In the genomic region with DNA sequence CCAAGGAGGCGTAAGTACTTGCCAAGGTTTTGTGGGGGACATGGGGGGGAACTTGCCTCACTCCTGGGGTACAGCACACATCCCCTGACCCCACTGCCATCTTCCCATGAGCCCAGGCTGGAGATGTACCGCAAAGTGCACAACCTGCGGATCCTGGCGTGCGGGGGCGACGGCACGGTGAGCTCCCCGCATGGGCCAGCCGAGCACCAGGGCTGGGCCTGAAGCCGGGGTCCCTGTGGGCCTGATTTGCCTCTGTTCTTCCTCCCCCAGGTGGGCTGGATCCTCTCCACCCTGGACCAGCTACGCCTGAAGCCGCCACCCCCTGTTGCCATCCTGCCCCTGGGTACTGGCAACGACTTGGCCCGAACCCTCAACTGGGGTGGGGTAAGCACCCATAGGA, we compare ENCODE assay signal across 1 cellular context.
A peak's percentile ranks its signal among the peaks of the same experiment; 100 is the strongest.
TF ChIP-seq lines count a peak whose summit lies in the region.

No MANE protein-coding gene starts in this region.

TF ChIP-seq in K562, 482 proteins besides CTCF, POLR2A, EP300 and RAD21:
- 0 out of 2 replicates have a peak, but pooled peaks have one; percentile 13 for TF ChIP-seq POLR2G (IDR thresholded peaks at IDR 0.05; ENCODE audit: low read depth, low read length)
